ENCODE assay signal across 25 cellular contexts in genomic region chr9:116090030-116090770, GRCh38.
"Had no signal": no experiment of that assay in that cellular context is flagged by ENCODE, and none has a peak within 500 bp of the region (broad histone marks: within the 10 kb centered on the region; RNA-seq: fewer than 3 reads in every experiment).

No MANE protein-coding gene starts in this region.

- H3K27me3 ChIP-seq: brain microvascular endothelial cell, esophagus muscularis mucosa, neural progenitor cell, uterus had no signal

- H3K27ac ChIP-seq: brain microvascular endothelial cell, esophagus muscularis mucosa, lower lobe of right lung, neural progenitor cell, uterus had no signal

- H3K9me3 ChIP-seq: esophagus muscularis mucosa, lower lobe of right lung, uterus had no signal

- H3K36me3 ChIP-seq: brain microvascular endothelial cell, esophagus muscularis mucosa, lower lobe of right lung, neural progenitor cell, uterus had no signal

- H3K4me1 ChIP-seq: uterus had no signal

- DNase-seq: activated CD4-positive, alpha-beta T cell treated with anti-CD3 and anti-CD28 coated beads, Interleukin-2, amount 10 ng/mL, durations not matched to agents 7 days and 5 days; activated CD4-positive, CD25-positive, alpha-beta regulatory T cell treated with anti-CD3 and anti-CD28 coated beads, Interleukin-2, amount 50 U/mL, for 72 hours; activated CD8-positive, alpha-beta T cell treated with anti-CD3 and anti-CD28 coated beads for 36 hours; activated gamma-delta T cell treated with Interleukin-2 at 50 U/mL for 16 hours; activated naive CD4-positive, alpha-beta T cell treated with anti-CD3 and anti-CD28 coated beads, Interleukin-2, amount 50 U/mL, for 16 hours; activated T-cell treated with anti-CD3 and anti-CD28 coated beads, Interleukin-2, amount 50 U/mL, for 4 hours; amniotic stem cell; brain microvascular endothelial cell; caudate nucleus; hippocampal formation; lower lobe of right lung; mesendoderm; natural killer cell; occipital lobe; small intestine; stimulated activated CD4-positive, alpha-beta T cell treated with anti-CD3 and anti-CD28 coated beads, Interleukin-4, amount 100 ng/mL, for 24 hours; SW 1271; T-helper 17 cell; T1000; uterus had no signal

- H3K4me3 ChIP-seq: esophagus muscularis mucosa, lower lobe of right lung, neural progenitor cell, uterus had no signal

- ATAC-seq: activated CD8-positive, alpha-beta T cell treated with anti-CD3 and anti-CD28 coated beads for 36 hours; activated T-cell treated with anti-CD3 and anti-CD28 coated beads, Interleukin-2, amount 50 U/mL, for 4 hours; activated T-helper 17 cell treated with anti-CD3 and anti-CD28 coated beads, Interleukin-2, amount 50 U/mL, for 72 hours; lower lobe of right lung; natural killer cell; sciatic nerve; stimulated activated effector memory CD8-positive, alpha-beta T cell treated with anti-CD3 and anti-CD28 coated beads, Interleukin-12 subunit alpha, Interleukin-12 subunit beta, amount 100 ng/mL, for 72 hours; T-helper 17 cell had no signal
